Comparison of ENCODE assay signal across 2 cellular contexts in genomic region chr6:44077201-44077946, GRCh38.
TF ChIP-seq lines count a peak whose summit lies in the region.

No MANE protein-coding gene starts in this region.

TF ChIP-seq in GM23338, 12 proteins besides CTCF, POLR2A, EP300 and RAD21:
- no peak for TF ChIP-seq JUNB (IDR thresholded peaks at IDR 0.05; ENCODE audit: unreplicated experiment)
- TF ChIP-seq REST (IDR thresholded peaks at IDR 0.05; ENCODE audit: unreplicated experiment) = no peak
- TF ChIP-seq POLR2AphosphoS5 (IDR thresholded peaks at IDR 0.05; ENCODE audit: low read depth) = no peak
- TF ChIP-seq EZH2phosphoT487 (IDR thresholded peaks at IDR 0.05; ENCODE audit: unreplicated experiment) = no peak
- TF ChIP-seq CREB1 (CRISPR knock-in tag; IDR thresholded peaks at IDR 0.05; ENCODE audit: low read depth) = no peak
- no peak for TF ChIP-seq ZNF462 (CRISPR knock-in tag; IDR thresholded peaks at IDR 0.05)
- TF ChIP-seq STAT1 (IDR thresholded peaks at IDR 0.05; ENCODE audit: unreplicated experiment) = no peak
- TF ChIP-seq ZNF114 (CRISPR knock-in tag; IDR thresholded peaks at IDR 0.05) = no peak
- no peak for TF ChIP-seq ZNF331 (CRISPR knock-in tag; IDR thresholded peaks at IDR 0.05; ENCODE audit: low read depth)
- no peak for TF ChIP-seq EZH2 (IDR thresholded peaks at IDR 0.05; ENCODE audit: low read depth, unreplicated experiment)
- TF ChIP-seq ETS1 (IDR thresholded peaks at IDR 0.05) = no peak
- TF ChIP-seq NANOG (IDR thresholded peaks at IDR 0.05; ENCODE audit: borderline replicate concordance) = no peak

TF ChIP-seq in GM12878, 131 proteins besides CTCF, POLR2A, EP300 and RAD21:
- TF ChIP-seq TAF1 (IDR thresholded peaks at IDR 0.05; ENCODE audit: borderline replicate concordance, low read depth, low read length) = no peak
- TF ChIP-seq YY1 (IDR thresholded peaks at IDR 0.05; ENCODE audit: low read depth, low read length) = no peak
- TF ChIP-seq NR2F1 (conservative IDR thresholded peaks at IDR 0.05) = no peak
- no peak for TF ChIP-seq STAT3 (IDR thresholded peaks at IDR 0.05; ENCODE audit: low read depth, low read length)
- TF ChIP-seq LARP7 (IDR thresholded peaks at IDR 0.05) = no peak
- no peak for TF ChIP-seq TBL1XR1 (IDR thresholded peaks at IDR 0.05; ENCODE audit: low read depth, low read length)
- peak; percentile 34; the same call in 1 of the 2 replicates for TF ChIP-seq SPI1 (IDR thresholded peaks at IDR 0.05; ENCODE audit: borderline replicate concordance, insufficient read depth, low read depth, low read length)
- no peak for TF ChIP-seq MTA3 (IDR thresholded peaks at IDR 0.05; ENCODE audit: borderline replicate concordance, low read length)
- TF ChIP-seq HDGF (IDR thresholded peaks at IDR 0.05) = no peak
- no peak for TF ChIP-seq GABPA (IDR thresholded peaks at IDR 0.05; ENCODE audit: low read depth)
- TF ChIP-seq MTA2 (IDR thresholded peaks at IDR 0.05; ENCODE audit: low read depth) = no peak
- TF ChIP-seq ZBTB40 (IDR thresholded peaks at IDR 0.05; ENCODE audit: borderline replicate concordance) = peak; percentile 16; the same call in 1 of the 2 replicates
- no peak for TF ChIP-seq IRF5 (IDR thresholded peaks at IDR 0.05; ENCODE audit: borderline replicate concordance)
- TF ChIP-seq BCLAF1 (IDR thresholded peaks at IDR 0.05) = no peak
- no peak for TF ChIP-seq CUX1 (IDR thresholded peaks at IDR 0.05; ENCODE audit: insufficient replicate concordance, low read depth, low read length)
- no peak for TF ChIP-seq ATF7 (IDR thresholded peaks at IDR 0.05; ENCODE audit: low read depth)
- no peak for TF ChIP-seq ZNF217 (IDR thresholded peaks at IDR 0.05)
- TF ChIP-seq EED (IDR thresholded peaks at IDR 0.05; ENCODE audit: low read depth) = no peak
- no peak for TF ChIP-seq RUNX3 (IDR thresholded peaks at IDR 0.05; ENCODE audit: low read length)
- no peak for TF ChIP-seq KLF5 (IDR thresholded peaks at IDR 0.05; ENCODE audit: partially characterized antibody)
- TF ChIP-seq ELK1 (IDR thresholded peaks at IDR 0.05; ENCODE audit: low read depth, low read length) = no peak
- no peak for TF ChIP-seq BCL3 (IDR thresholded peaks at IDR 0.05; ENCODE audit: borderline replicate concordance, insufficient read depth, low read depth, low read length, poor library complexity, severe bottlenecking)
- TF ChIP-seq BACH1 (IDR thresholded peaks at IDR 0.05; ENCODE audit: borderline replicate concordance) = 0 out of 2 replicates have a peak, but pooled peaks have one; percentile 7
- no peak for TF ChIP-seq PAX8 (IDR thresholded peaks at IDR 0.05)
- TF ChIP-seq USF1 (IDR thresholded peaks at IDR 0.05; ENCODE audit: borderline replicate concordance, extremely low read length, insufficient read depth, low read depth, low read length) = no peak
- TF ChIP-seq MAX (IDR thresholded peaks at IDR 0.05; ENCODE audit: low read depth, low read length) = no peak
